ENCODE assay signal across 9 cellular contexts in the genomic region with DNA sequence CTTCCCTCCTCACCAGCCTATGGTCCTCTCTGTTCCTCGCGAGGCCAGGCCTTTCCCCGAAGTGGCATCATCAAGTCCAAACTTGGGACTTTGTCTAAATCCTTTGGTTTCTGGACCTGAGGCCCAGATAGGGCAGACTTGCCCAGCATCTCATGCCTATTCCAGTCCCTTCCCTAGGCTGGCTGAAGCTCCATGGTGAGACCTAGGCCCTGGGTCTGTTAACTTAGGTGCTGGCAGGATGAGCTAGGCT. TPM values are rescaled to one million over a fixed set of nuclear protein-coding genes. Genes with fewer than 3 reads are reported as not detected.
DNase-seq lines count a peak whose midpoint lies in the region; ATAC-seq and TF ChIP-seq lines count a peak whose summit lies in the region.
"Had no signal": no experiment of that assay in that cellular context is flagged by ENCODE, and none has a peak within 500 bp of the region (broad histone marks: within the 10 kb centered on the region; RNA-seq: fewer than 3 reads in every experiment).

No MANE protein-coding gene starts in this region.

- 70 to 95% methylated on average over 2 to 3 of the region's 3 CpGs for WGBS in body of pancreas, 2 donors

- TF ChIP-seq POLR2A in body of pancreas (IDR thresholded peaks at IDR 0.05) = no peak

- H3K4me1 ChIP-seq in body of pancreas (peaks cover 49% of the 10 kb centered on the region), muscle layer of duodenum (ENCODE audit: control insufficient read depth in 1 of 2, insufficient read depth in 2 of 2, low read length in 2 of 2) (peaks cover 24 to 49% of the 10 kb centered on the region in 2 donors)

- DNase-seq in activated naive CD4-positive, alpha-beta T cell treated with anti-CD3 and anti-CD28 coated beads, Interleukin-2, amount 10 ng/mL, durations not matched to agents 7 days and 5 days = no peak
- DNase-seq in activated naive CD4-positive, alpha-beta T cell treated with anti-CD3 and anti-CD28 coated beads, Interleukin-2, amount 50 U/mL, for 16 hours = no peak
- DNase-seq in body of pancreas (no peak), type B pancreatic cell (ENCODE audit: extremely low spot score, unreplicated experiment) (no peak), hypothalamus (lab: John Stamatoyannopoulos, UW) (no peak), SHP77 (lab: John Stamatoyannopoulos, UW) (no peak)
- DNase-seq: stimulated activated CD4-positive, alpha-beta T cell treated with anti-CD3 and anti-CD28 coated beads, Interleukin-4, amount 100 ng/mL, for 1 hour had no signal

- peaks cover 44% of the 10 kb centered on the region for H3K4me1 Mint-ChIP-seq in activated naive CD4-positive, alpha-beta T cell treated with anti-CD3 and anti-CD28 coated beads, Interleukin-2, amount 10 ng/mL, durations not matched to agents 7 days and 5 days
- H3K4me1 Mint-ChIP-seq in type B pancreatic cell (ENCODE audit: unreplicated experiment) = peaks cover 23% of the 10 kb centered on the region

- intact Hi-C loops in body of pancreas (cut with DNase I) = no loop called here

- H3K4me3 ChIP-seq in body of pancreas (no peak overlapping the region), muscle layer of duodenum (ENCODE audit: low read depth in 1 of 2, low read length in 2 of 2) (no peak overlapping the region)

- CTCF ChIA-PET in activated naive CD4-positive, alpha-beta T cell treated with anti-CD3 and anti-CD28 coated beads, Interleukin-2, amount 10 ng/mL, durations not matched to agents 7 days and 5 days (lab: Charles Lee) = interaction anchor here (1.4 kb wide), 1 partner anchor 27 kb away, joined by 3 read pairs; no protein-coding TSS in a partner anchor

- H3K27me3 ChIP-seq in body of pancreas (no peaks in the 10 kb centered on the region), muscle layer of duodenum (ENCODE audit: low read depth, low read length) (no peaks in the 10 kb centered on the region)

- peak overlapping the region; percentile 80 for H3K4me3 Mint-ChIP-seq in activated naive CD4-positive, alpha-beta T cell treated with anti-CD3 and anti-CD28 coated beads, Interleukin-2, amount 10 ng/mL, durations not matched to agents 7 days and 5 days
- H3K4me3 Mint-ChIP-seq in type B pancreatic cell = peak overlapping the region; percentile 86

- H3K36me3 Mint-ChIP-seq in activated naive CD4-positive, alpha-beta T cell treated with anti-CD3 and anti-CD28 coated beads, Interleukin-2, amount 10 ng/mL, durations not matched to agents 7 days and 5 days = peaks cover 53% of the 10 kb centered on the region
- peaks cover 9% of the 10 kb centered on the region for H3K36me3 Mint-ChIP-seq in type B pancreatic cell

- H3K27ac Mint-ChIP-seq in activated naive CD4-positive, alpha-beta T cell treated with anti-CD3 and anti-CD28 coated beads, Interleukin-2, amount 10 ng/mL, durations not matched to agents 7 days and 5 days = peak overlapping the region; percentile 86
- peak overlapping the region; percentile 99 for H3K27ac Mint-ChIP-seq in type B pancreatic cell

- no peaks in the 10 kb centered on the region for H3K27me3 Mint-ChIP-seq in activated naive CD4-positive, alpha-beta T cell treated with anti-CD3 and anti-CD28 coated beads, Interleukin-2, amount 10 ng/mL, durations not matched to agents 7 days and 5 days
- H3K27me3 Mint-ChIP-seq in type B pancreatic cell = no peaks in the 10 kb centered on the region

- TF ChIP-seq CTCF in body of pancreas (IDR thresholded peaks at IDR 0.05) (no peak), type B pancreatic cell (conservative IDR thresholded peaks at IDR 0.05) (no peak)

- peak overlapping the region in 3 of 4 donors; percentile 86 to 97 (median 97) for H3K27ac ChIP-seq in body of pancreas
- peak overlapping the region; percentile 85 for H3K27ac ChIP-seq in muscle layer of duodenum (ENCODE audit: low read length)

- H3K9me3 ChIP-seq in body of pancreas = no peaks in the 10 kb centered on the region
- no peaks in the 10 kb centered on the region for H3K9me3 ChIP-seq in muscle layer of duodenum (ENCODE audit: control insufficient read depth in 1 of 2, low read length in 2 of 2)

- peaks cover 0 to 10% of the 10 kb centered on the region in 2 donors for H3K36me3 ChIP-seq in body of pancreas (replicated peaks in 1 of 2; ENCODE audit: insufficient read depth in 1 of 2, low read depth in 2 of 2)
- H3K36me3 ChIP-seq in muscle layer of duodenum (ENCODE audit: control insufficient read depth in 1 of 2, insufficient read depth in 2 of 2, low read length in 2 of 2) = peaks cover 21 to 52% of the 10 kb centered on the region in 2 donors

- no peak for ATAC-seq in body of pancreas
- no peak for ATAC-seq in GM19351 (IDR thresholded peaks at IDR 0.05; ENCODE audit: unreplicated experiment)

- no peaks in the 10 kb centered on the region for H3K9me3 Mint-ChIP-seq in activated naive CD4-positive, alpha-beta T cell treated with anti-CD3 and anti-CD28 coated beads, Interleukin-2, amount 10 ng/mL, durations not matched to agents 7 days and 5 days
- H3K9me3 Mint-ChIP-seq in type B pancreatic cell = no peaks in the 10 kb centered on the region

RNA-seq across cellular contexts. Expression of a gene that starts 11.5 kb away (rescaled TPM):
- total RNA-seq in body of pancreas = 10 to 100 TPM; 27.5 to 45.8 TPM
- 64.8 and 80.0 TPM in 2 replicates for total RNA-seq in type B pancreatic cell (ENCODE audit: low replicate concordance)

RNA-seq across cellular contexts. Expression of a gene that starts 13.4 kb away (rescaled TPM):
- total RNA-seq in body of pancreas (10 to 100 TPM; 23.6 to 29.3 TPM), type B pancreatic cell (ENCODE audit: low replicate concordance) (26.5 and 26.8 TPM in 2 replicates)

RNA-seq across cellular contexts. Expression of a gene that starts 35.7 kb away (rescaled TPM):
- total RNA-seq in body of pancreas = 10 to 100 TPM; 21.8 to 56.7 TPM
- total RNA-seq in type B pancreatic cell (ENCODE audit: low replicate concordance) = 44.9 and 49.2 TPM in 2 replicates

RNA-seq across cellular contexts. Expression of a gene that starts 37.2 kb away (rescaled TPM):
- total RNA-seq in body of pancreas (10 to 100 TPM; 31.6 to 94.9 TPM), type B pancreatic cell (ENCODE audit: low replicate concordance) (56.7 and 61.9 TPM in 2 replicates)

RNA-seq across cellular contexts. Expression of a gene that starts 55.7 kb away (rescaled TPM):
- total RNA-seq in body of pancreas = 1 to 10 TPM in 1 of 2 donors, under 1 TPM in 1; 0.66 to 1.0 TPM
- 0.36 and 1.1 TPM in 2 replicates for total RNA-seq in type B pancreatic cell (ENCODE audit: low replicate concordance)
